In genomic region chr15:83685864-83686263, GRCh38 we compare ENCODE assay signal across 1 cellular context.
TF ChIP-seq lines count a peak whose summit lies in the region.

No MANE protein-coding gene starts in this region.

TF ChIP-seq in H1, 55 proteins besides CTCF, POLR2A, EP300 and RAD21:
- TF ChIP-seq CHD7 (IDR thresholded peaks at IDR 0.05; ENCODE audit: insufficient replicate concordance, low read length) (no peak), KDM5A (IDR thresholded peaks at IDR 0.05; ENCODE audit: low read length) (no peak), GTF2F1 (IDR thresholded peaks at IDR 0.05; ENCODE audit: borderline replicate concordance, low read depth, low read length) (no peak), YY1 (IDR thresholded peaks at IDR 0.05; ENCODE audit: low read depth, low read length) (no peak), SAP30 (IDR thresholded peaks at IDR 0.05; ENCODE audit: insufficient read depth, insufficient replicate concordance, low read length) (no peak), RNF2 (IDR thresholded peaks at IDR 0.05; ENCODE audit: borderline replicate concordance, low read depth, low read length, missing control alignments, poor library complexity, severe bottlenecking) (no peak), RFX5 (IDR thresholded peaks at IDR 0.05; ENCODE audit: borderline replicate concordance, low read depth, low read length) (no peak), SP1 (IDR thresholded peaks at IDR 0.05; ENCODE audit: low read depth, low read length) (no peak), CHD2 (IDR thresholded peaks at IDR 0.05; ENCODE audit: low read length) (no peak), KDM4A (IDR thresholded peaks at IDR 0.05; ENCODE audit: low read depth, low read length, severe bottlenecking) (no peak), ATF2 (IDR thresholded peaks at IDR 0.05; ENCODE audit: low read length) (no peak), TCF12 (IDR thresholded peaks at IDR 0.05; ENCODE audit: low read depth, low read length) (no peak), SIX5 (IDR thresholded peaks at IDR 0.05; ENCODE audit: low read depth, low read length) (no peak), SP4 (IDR thresholded peaks at IDR 0.05; ENCODE audit: low read length) (no peak), BRCA1 (IDR thresholded peaks at IDR 0.05; ENCODE audit: low read depth, low read length) (no peak)
- TF ChIP-seq, protein P1, sequence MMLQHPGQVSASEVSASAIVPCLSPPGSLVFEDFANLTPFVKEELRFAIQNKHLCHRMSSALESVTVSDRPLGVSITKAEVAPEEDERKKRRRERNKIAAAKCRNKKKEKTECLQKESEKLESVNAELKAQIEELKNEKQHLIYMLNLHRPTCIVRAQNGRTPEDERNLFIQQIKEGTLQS (IDR thresholded peaks at IDR 0.05; ENCODE audit: insufficient read depth, low read depth, low read length) = no peak
